Comparison of ENCODE assay signal across 2 cellular contexts in genomic region chr1:150925080-150925479, GRCh38.
TF ChIP-seq lines count a peak whose summit lies in the region.

No MANE protein-coding gene starts in this region.

TF ChIP-seq in GM23338, 12 proteins besides CTCF, POLR2A, EP300 and RAD21:
- TF ChIP-seq EZH2 (IDR thresholded peaks at IDR 0.05; ENCODE audit: low read depth, unreplicated experiment) (no peak), REST (IDR thresholded peaks at IDR 0.05; ENCODE audit: unreplicated experiment) (no peak), CREB1 (CRISPR knock-in tag; IDR thresholded peaks at IDR 0.05; ENCODE audit: low read depth) (no peak), EZH2phosphoT487 (IDR thresholded peaks at IDR 0.05; ENCODE audit: unreplicated experiment) (no peak), POLR2AphosphoS5 (IDR thresholded peaks at IDR 0.05; ENCODE audit: low read depth) (no peak), ZNF331 (CRISPR knock-in tag; IDR thresholded peaks at IDR 0.05; ENCODE audit: low read depth) (no peak), STAT1 (IDR thresholded peaks at IDR 0.05; ENCODE audit: unreplicated experiment) (no peak), ZNF114 (CRISPR knock-in tag; IDR thresholded peaks at IDR 0.05) (no peak), NANOG (IDR thresholded peaks at IDR 0.05; ENCODE audit: borderline replicate concordance) (no peak), JUNB (IDR thresholded peaks at IDR 0.05; ENCODE audit: unreplicated experiment) (no peak), ZNF462 (CRISPR knock-in tag; IDR thresholded peaks at IDR 0.05) (no peak)
- TF ChIP-seq, protein P1, sequence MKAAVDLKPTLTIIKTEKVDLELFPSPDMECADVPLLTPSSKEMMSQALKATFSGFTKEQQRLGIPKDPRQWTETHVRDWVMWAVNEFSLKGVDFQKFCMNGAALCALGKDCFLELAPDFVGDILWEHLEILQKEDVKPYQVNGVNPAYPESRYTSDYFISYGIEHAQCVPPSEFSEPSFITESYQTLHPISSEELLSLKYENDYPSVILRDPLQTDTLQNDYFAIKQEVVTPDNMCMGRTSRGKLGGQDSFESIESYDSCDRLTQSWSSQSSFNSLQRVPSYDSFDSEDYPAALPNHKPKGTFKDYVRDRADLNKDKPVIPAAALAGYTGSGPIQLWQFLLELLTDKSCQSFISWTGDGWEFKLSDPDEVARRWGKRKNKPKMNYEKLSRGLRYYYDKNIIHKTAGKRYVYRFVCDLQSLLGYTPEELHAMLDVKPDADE (IDR thresholded peaks at IDR 0.05): no peak

TF ChIP-seq in endothelial cell of umbilical vein, 7 proteins besides CTCF, POLR2A, EP300 and RAD21:
- no peak for TF ChIP-seq EZH2 (IDR thresholded peaks at IDR 0.05; ENCODE audit: borderline replicate concordance, low read depth, low read length, severe bottlenecking)
- TF ChIP-seq POLR2AphosphoS5 (IDR thresholded peaks at IDR 0.05; ENCODE audit: insufficient read depth, low read depth, low read length): no peak
- TF ChIP-seq FOS (IDR thresholded peaks at IDR 0.05; ENCODE audit: borderline replicate concordance, insufficient read depth, low read length): no peak
- TF ChIP-seq MYC (IDR thresholded peaks at IDR 0.05; ENCODE audit: low read depth, low read length): no peak
- no peak for TF ChIP-seq MAX (IDR thresholded peaks at IDR 0.05; ENCODE audit: insufficient read depth, insufficient read length)
- no peak for TF ChIP-seq GATA2 (IDR thresholded peaks at IDR 0.05; ENCODE audit: insufficient read depth, insufficient read length, low read depth, low read length)
- no peak for TF ChIP-seq JUN (IDR thresholded peaks at IDR 0.05; ENCODE audit: borderline replicate concordance, insufficient read depth, insufficient read length, low read depth)
